9 cellular contexts compared by ENCODE assay signal in the genomic region with DNA sequence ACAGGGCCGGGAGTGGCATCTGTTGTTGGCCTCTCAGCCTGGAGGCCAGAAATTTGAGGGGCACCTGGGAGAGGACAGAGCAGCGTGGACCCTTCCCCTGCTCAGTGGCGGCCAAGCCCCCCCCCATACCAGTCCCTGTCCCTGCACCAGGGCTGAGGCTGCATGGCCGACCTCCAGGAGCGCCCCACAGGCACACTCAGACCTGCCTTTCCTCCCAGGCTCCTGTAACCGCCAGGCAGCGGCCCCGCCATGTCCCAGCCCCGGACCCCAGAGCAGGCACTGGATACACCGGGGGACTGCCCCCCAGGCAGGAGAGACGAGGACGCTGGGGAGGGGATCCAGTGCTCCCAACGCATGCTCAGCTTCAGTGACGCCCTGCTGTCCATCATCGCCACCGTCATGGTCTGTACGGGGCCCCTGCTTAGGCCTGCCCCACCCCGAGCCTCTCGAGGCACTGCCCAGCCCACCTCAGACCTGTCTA. TPM values are rescaled to one million over a fixed set of nuclear protein-coding genes. Genes with fewer than 3 reads are reported as not detected.
"Had no signal": no experiment of that assay in that cellular context is flagged by ENCODE, and none has a peak within 500 bp of the region (broad histone marks: within the 10 kb centered on the region; RNA-seq: fewer than 3 reads in every experiment).

No MANE protein-coding gene starts in this region.

- H3K4me3 Mint-ChIP-seq: activated CD4-positive, alpha-beta memory T cell treated with anti-CD3 and anti-CD28 coated beads, Interleukin-2, amount 10 ng/mL, durations not matched to agents 7 days and 5 days; activated naive CD8-positive, alpha-beta T cell treated with anti-CD3 and anti-CD28 coated beads, Interleukin-2, amount 50 U/mL, for 24 hours; stimulated activated memory B cell treated with anti-CD40 and anti-IgM and Interleukin-4, amounts not matched to agents 10 μg/mL and 1 μg/mL and 100 μg/mL, for 72 hours had no signal

- H3K27me3 Mint-ChIP-seq: activated CD4-positive, alpha-beta memory T cell treated with anti-CD3 and anti-CD28 coated beads, Interleukin-2, amount 10 ng/mL, durations not matched to agents 7 days and 5 days; activated naive CD8-positive, alpha-beta T cell treated with anti-CD3 and anti-CD28 coated beads, Interleukin-2, amount 50 U/mL, for 24 hours; stimulated activated memory B cell treated with anti-CD40 and anti-IgM and Interleukin-4, amounts not matched to agents 10 μg/mL and 1 μg/mL and 100 μg/mL, for 72 hours had no signal

- ATAC-seq: activated naive CD8-positive, alpha-beta T cell treated with anti-CD3 and anti-CD28 coated beads, Interleukin-2, amount 50 U/mL, for 24 hours; left lung had no signal

- H3K27ac Mint-ChIP-seq: activated CD4-positive, alpha-beta memory T cell treated with anti-CD3 and anti-CD28 coated beads, Interleukin-2, amount 10 ng/mL, durations not matched to agents 7 days and 5 days; activated naive CD8-positive, alpha-beta T cell treated with anti-CD3 and anti-CD28 coated beads, Interleukin-2, amount 50 U/mL, for 24 hours; stimulated activated memory B cell treated with anti-CD40 and anti-IgM and Interleukin-4, amounts not matched to agents 10 μg/mL and 1 μg/mL and 100 μg/mL, for 72 hours had no signal

- H3K9me3 Mint-ChIP-seq: activated CD4-positive, alpha-beta memory T cell treated with anti-CD3 and anti-CD28 coated beads, Interleukin-2, amount 10 ng/mL, durations not matched to agents 7 days and 5 days; activated naive CD8-positive, alpha-beta T cell treated with anti-CD3 and anti-CD28 coated beads, Interleukin-2, amount 50 U/mL, for 24 hours; stimulated activated memory B cell treated with anti-CD40 and anti-IgM and Interleukin-4, amounts not matched to agents 10 μg/mL and 1 μg/mL and 100 μg/mL, for 72 hours had no signal

- H3K4me1 Mint-ChIP-seq: activated CD4-positive, alpha-beta memory T cell treated with anti-CD3 and anti-CD28 coated beads, Interleukin-2, amount 10 ng/mL, durations not matched to agents 7 days and 5 days; activated naive CD8-positive, alpha-beta T cell treated with anti-CD3 and anti-CD28 coated beads, Interleukin-2, amount 50 U/mL, for 24 hours had no signal

- DNase-seq: activated CD4-positive, alpha-beta memory T cell treated with anti-CD3 and anti-CD28 coated beads, Interleukin-2, amount 10 ng/mL, durations not matched to agents 7 days and 5 days; activated naive CD8-positive, alpha-beta T cell treated with anti-CD3 and anti-CD28 coated beads, Interleukin-2, amount 50 U/mL, for 24 hours; esophagus squamous epithelium; foreskin fibroblast; mesendoderm; small intestine; T-helper 9 cell had no signal

RNA-seq across cellular contexts. Expression of a gene that starts 45.7 kb away (rescaled TPM):
- total RNA-seq: esophagus squamous epithelium had no signal
